ENCODE assay signal across 9 cellular contexts in the genomic region with DNA sequence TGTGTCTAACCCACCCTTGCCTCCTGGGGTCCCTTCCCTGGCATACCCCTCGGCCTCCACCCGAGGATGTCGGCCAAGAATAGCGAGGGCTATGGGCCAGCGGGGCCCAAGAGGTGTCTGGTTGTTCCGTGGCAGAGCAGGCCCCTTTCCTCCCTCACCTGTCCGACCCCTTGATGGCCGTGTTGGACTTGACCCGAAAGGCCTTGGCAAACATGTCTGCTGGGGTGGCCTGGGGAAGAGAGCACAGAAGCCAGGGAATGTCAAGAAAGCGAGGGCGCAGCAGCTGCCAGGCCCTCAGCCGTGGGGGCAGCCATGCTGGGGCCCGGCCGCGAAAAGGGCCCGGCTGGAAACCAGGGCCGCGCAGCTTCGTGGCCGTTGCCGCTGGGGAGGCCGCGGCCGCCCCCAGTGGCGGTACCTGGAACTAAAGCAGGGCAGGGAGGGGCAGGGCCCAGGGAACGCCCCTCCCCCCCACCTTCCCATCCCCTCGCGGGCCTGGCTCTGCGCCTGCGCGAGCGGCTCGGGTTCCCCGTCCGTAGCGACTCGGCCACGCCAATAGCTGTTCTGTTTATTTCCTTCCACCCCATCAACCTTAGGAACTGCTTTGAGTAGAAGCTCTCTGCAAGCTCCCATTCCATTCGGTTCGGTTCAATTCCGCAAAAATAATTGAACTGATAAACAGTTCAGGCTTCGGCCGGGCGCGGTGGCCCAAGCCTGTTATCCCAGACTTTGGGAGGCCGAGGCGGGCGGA. TPM values are rescaled to one million over a fixed set of nuclear protein-coding genes. Genes with fewer than 3 reads are reported as not detected.
DNase-seq lines count a peak whose midpoint lies in the region; ATAC-seq, FAIRE-seq and TF ChIP-seq lines count a peak whose summit lies in the region.
"Had no signal": no experiment of that assay in that cellular context is flagged by ENCODE, and none has a peak within 500 bp of the region (broad histone marks: within the 10 kb centered on the region; RNA-seq: fewer than 3 reads in every experiment).

A gene with protein sequence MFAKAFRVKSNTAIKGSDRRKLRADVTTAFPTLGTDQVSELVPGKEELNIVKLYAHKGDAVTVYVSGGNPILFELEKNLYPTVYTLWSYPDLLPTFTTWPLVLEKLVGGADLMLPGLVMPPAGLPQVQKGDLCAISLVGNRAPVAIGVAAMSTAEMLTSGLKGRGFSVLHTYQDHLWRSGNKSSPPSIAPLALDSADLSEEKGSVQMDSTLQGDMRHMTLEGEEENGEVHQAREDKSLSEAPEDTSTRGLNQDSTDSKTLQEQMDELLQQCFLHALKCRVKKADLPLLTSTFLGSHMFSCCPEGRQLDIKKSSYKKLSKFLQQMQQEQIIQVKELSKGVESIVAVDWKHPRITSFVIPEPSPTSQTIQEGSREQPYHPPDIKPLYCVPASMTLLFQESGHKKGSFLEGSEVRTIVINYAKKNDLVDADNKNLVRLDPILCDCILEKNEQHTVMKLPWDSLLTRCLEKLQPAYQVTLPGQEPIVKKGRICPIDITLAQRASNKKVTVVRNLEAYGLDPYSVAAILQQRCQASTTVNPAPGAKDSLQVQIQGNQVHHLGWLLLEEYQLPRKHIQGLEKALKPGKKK (minus strand): TSS at position 337 of the 748 bp plus-strand sequence. CDS start 123 bp downstream, at position 214.

- intact Hi-C loops in kidney (cut with DNase I) = no loop called here

- peak within 1 kb of the TSS; percentile 74 to 89 for H3K27ac ChIP-seq in kidney (ENCODE audit: low read depth in 2 of 2, low read length in 2 of 2)

- DNase-seq in AML-193 (lab: John Stamatoyannopoulos, UW) (peak; percentile 81 to 82), NCI-H510A (lab: John Stamatoyannopoulos, UW) (peak; percentile 73), cerebellar cortex (ENCODE audit: low spot score) (peak; percentile 95), kidney (peak; percentile 98)
- DNase-seq in activated CD4-positive, CD25-positive, alpha-beta regulatory T cell treated with anti-CD3 and anti-CD28 coated beads, Interleukin-2, amount 50 U/mL, for 72 hours = peak; percentile 97
- peak; percentile 94 to 95 for DNase-seq in stimulated activated CD4-positive, alpha-beta T cell treated with anti-CD3 and anti-CD28 coated beads, Interleukin-15, amount 100 ng/mL, for 1 hour (ENCODE audit: low read depth in 1 of 2, low spot score in 1 of 2)

- peaks cover 8 to 9% of the 10 kb centered on the region in 2 donors for H3K4me1 ChIP-seq in kidney (ENCODE audit: control insufficient read depth in 1 of 2, insufficient read depth in 1 of 2, low read depth in 1 of 2, low read length in 2 of 2)

- peak within 1 kb of the TSS; percentile 81 to 99 for H3K9ac ChIP-seq in kidney (ENCODE audit: low read length in 2 of 2)

- TF ChIP-seq POLR2A in GM19099 (IDR thresholded peaks at IDR 0.05; ENCODE audit: extremely low read depth, insufficient read length, low read depth) = peak; percentile 97

- no peak for FAIRE-seq in kidney (lab: Jason Lieb, UNC)
- FAIRE-seq: colon had no signal

- peak within 1 kb of the TSS; percentile 82 to 99 for H3K4me3 ChIP-seq in kidney (ENCODE audit: low read length in 2 of 2)

- ATAC-seq in HG03378 (IDR thresholded peaks at IDR 0.05; ENCODE audit: unreplicated experiment) = peak; percentile 62

- H3K36me3 ChIP-seq in kidney (ENCODE audit: control insufficient read depth in 1 of 2, insufficient read depth in 2 of 2, low read length in 2 of 2) = peaks cover 3 to 4% of the 10 kb centered on the region in 2 donors

- no peaks in the 10 kb centered on the region for H3K9me3 ChIP-seq in kidney (ENCODE audit: control insufficient read depth in 1 of 2, low read length in 2 of 2)

- TF ChIP-seq CTCF in kidney (IDR thresholded peaks at IDR 0.05; ENCODE audit: borderline replicate concordance, extremely low read depth, insufficient read depth) = peak; percentile 91

RNA-seq across cellular contexts. Expression of the gene that starts here (rescaled TPM):
- 45.1 TPM for total RNA-seq in kidney
- 44.5 TPM for polyA plus RNA-seq in kidney (ENCODE audit: insufficient read depth, low read depth, low replicate concordance)

Comparison
In these comparisons a context has a peak if more than half of its experiments do, and no peak if none do; other contexts are left out.
1. Peak in every context shown above with its lines: DNase-seq, ATAC-seq, H3K4me3 ChIP-seq and H3K27ac ChIP-seq.